Comparison of ENCODE assay signal across 7 cellular contexts in genomic region chr11:319465-320273, GRCh38. TPM values are rescaled to one million over a fixed set of nuclear protein-coding genes. Genes with fewer than 3 reads are reported as not detected.
A peak's percentile ranks its signal among the peaks of the same experiment; 100 is the strongest.
DNase-seq lines count a peak whose midpoint lies in the region; ATAC-seq, FAIRE-seq and TF ChIP-seq lines count a peak whose summit lies in the region.
"Not testable (repeated sequence)": the region's sequence is repeated elsewhere in the genome, so short reads cannot be mapped to it uniquely, and the experiment has no call there.
"Had no signal": no experiment of that assay in that cellular context is flagged by ENCODE, and none has a peak within 500 bp of the region (broad histone marks: within the 10 kb centered on the region; RNA-seq: fewer than 3 reads in every experiment).

No MANE protein-coding gene starts in this region.

- not testable (repeated sequence) for H3K27me3 ChIP-seq in bronchial epithelial cell (ENCODE audit: control insufficient read depth, insufficient read depth, low read length); thyroid gland
- H3K27me3 ChIP-seq in hepatocyte (peaks cover 14% of the 10 kb centered on the region), neural progenitor cell (peaks cover 34% of the 10 kb centered on the region)

- not testable (repeated sequence) for H3K36me3 Mint-ChIP-seq in activated B cell treated with CpG ODN at 0.5 μM for 24 hours (ENCODE audit: low read depth); neural progenitor cell

- WGBS in hepatocyte (ENCODE audit: low lambda C conversion rate, missing lambda C conversion rate): 17% methylated on average over 16 of the region's 24 CpGs
- WGBS in thyroid gland, 2 donors: 28 to 34% methylated on average over 15 of the region's 24 CpGs

- not testable (repeated sequence) for FAIRE-seq in H54 (lab: Jason Lieb, UNC); bronchial epithelial cell (lab: Jason Lieb, UNC)

- H3K79me2 ChIP-seq in hepatocyte: peaks cover 37% of the 10 kb centered on the region
- H3K79me2 ChIP-seq in neural progenitor cell (ENCODE audit: low read depth): not testable (repeated sequence)

- H3K4me2 ChIP-seq in hepatocyte (peak overlapping the region; percentile 89), neural progenitor cell (peak overlapping the region; percentile 99)

- POLR2A ChIA-PET in activated B cell treated with CpG ODN at 0.5 μM for 24 hours (lab: Charles Lee): interaction anchor here (0.6 kb wide), 1 partner anchor 52 kb away, joined by 3 read pairs; no protein-coding TSS in a partner anchor

- H3K4me3 Mint-ChIP-seq in activated B cell treated with CpG ODN at 0.5 μM for 24 hours (peak overlapping the region; percentile 58), neural progenitor cell (peak overlapping the region; percentile 95)

- intact Hi-C loops in activated B cell treated with CpG ODN at 0.5 μM for 24 hours (cut with micrococcal nuclease): not testable (repeated sequence)
- intact Hi-C loops in thyroid gland (cut with DNase I): loop anchor here (5.0 kb wide), 1 partner anchor 33 kb away; no protein-coding TSS in a partner anchor

- not testable (repeated sequence) for H4K20me1 ChIP-seq in hepatocyte (ENCODE audit: insufficient read depth, poor library complexity, severe bottlenecking); neural progenitor cell (ENCODE audit: low read depth)

- H3K4me3 ChIP-seq in bronchial epithelial cell (ENCODE audit: low read depth, low read length): peak overlapping the region; percentile 35
- H3K4me3 ChIP-seq in hepatocyte: peak overlapping the region; percentile 17
- H3K4me3 ChIP-seq in neural progenitor cell: peak overlapping the region; percentile 68
- H3K4me3 ChIP-seq in thyroid gland (replicated peaks in 1 of 3): peak overlapping the region in 2 of 3 donors; percentile 36 to 44

- H2AFZ ChIP-seq in hepatocyte; neural progenitor cell (replicated peaks): not testable (repeated sequence)

- peaks cover 26% of the 10 kb centered on the region for H3F3A ChIP-seq in neural progenitor cell (ENCODE audit: low read depth)

- not testable (repeated sequence) for H3K9me2 ChIP-seq in hepatocyte (replicated peaks; ENCODE audit: insufficient read depth)

- not testable (repeated sequence) for TF ChIP-seq CTCF in activated B cell treated with CpG ODN at 0.5 μM for 24 hours (IDR thresholded peaks at IDR 0.05); bronchial epithelial cell (IDR thresholded peaks at IDR 0.05; ENCODE audit: insufficient read depth, low read length, severe bottlenecking); hepatocyte (IDR thresholded peaks at IDR 0.05; ENCODE audit: poor library complexity); neural progenitor cell (IDR thresholded peaks at IDR 0.05); thyroid gland (IDR thresholded peaks at IDR 0.05)

- not testable (repeated sequence) for H3K27me3 Mint-ChIP-seq in activated B cell treated with CpG ODN at 0.5 μM for 24 hours
- peaks cover 12% of the 10 kb centered on the region for H3K27me3 Mint-ChIP-seq in neural progenitor cell (ENCODE audit: insufficient read depth, low read depth)

- CTCF ChIA-PET in activated B cell treated with CpG ODN at 0.5 μM for 24 hours (lab: Charles Lee): not testable (repeated sequence)

- 0 out of 2 replicates have a peak, but pooled peaks have one; percentile 6 for TF ChIP-seq POLR2A in H54 (IDR thresholded peaks at IDR 0.05; ENCODE audit: low read depth, low read length)
- not testable (repeated sequence) for TF ChIP-seq POLR2A in thyroid gland (IDR thresholded peaks at IDR 0.05)

- H3K4me1 ChIP-seq in hepatocyte (ENCODE audit: insufficient read depth) (peaks cover 32% of the 10 kb centered on the region), neural progenitor cell (peaks cover 39% of the 10 kb centered on the region), thyroid gland (peaks cover 5 to 22% of the 10 kb centered on the region in 2 donors)

- peak overlapping the region; percentile 30 for H3K27ac Mint-ChIP-seq in activated B cell treated with CpG ODN at 0.5 μM for 24 hours
- H3K27ac Mint-ChIP-seq in neural progenitor cell: not testable (repeated sequence)

- H3K36me3 ChIP-seq in bronchial epithelial cell (ENCODE audit: control insufficient read depth, insufficient read depth, low read length); hepatocyte (replicated peaks; ENCODE audit: insufficient read depth, low read depth); neural progenitor cell; thyroid gland: not testable (repeated sequence)

- not testable (repeated sequence) for H3K9me3 Mint-ChIP-seq in activated B cell treated with CpG ODN at 0.5 μM for 24 hours, neural progenitor cell

- H3K9me3 ChIP-seq in hepatocyte (ENCODE audit: low read depth); neural progenitor cell (ENCODE audit: low read depth); thyroid gland: not testable (repeated sequence)

- H3K27ac ChIP-seq in hepatocyte: peak overlapping the region; percentile 100
- not testable (repeated sequence) for H3K27ac ChIP-seq in neural progenitor cell
- peak overlapping the region; percentile 81 to 95 (median 94) for H3K27ac ChIP-seq in thyroid gland

- DNase-seq in H54 (ENCODE audit: insufficient read length, low spot score); activated B cell treated with CpG ODN at 0.5 μM for 24 hours; bronchial epithelial cell (ENCODE audit: low read depth); hepatocyte (ENCODE audit: low spot score); thyroid gland: not testable (repeated sequence)
- peak; percentile 36 for DNase-seq in neural progenitor cell (ENCODE audit: low spot score)

- ATAC-seq in activated B cell treated with CpG ODN at 0.5 μM for 24 hours (ENCODE audit: low read depth): not testable (repeated sequence)

- peaks cover 37% of the 10 kb centered on the region for H3K4me1 Mint-ChIP-seq in activated B cell treated with CpG ODN at 0.5 μM for 24 hours
- H3K4me1 Mint-ChIP-seq in neural progenitor cell: peaks cover 36% of the 10 kb centered on the region

- H3K9ac ChIP-seq in neural progenitor cell: not testable (repeated sequence)

RNA-seq across cellular contexts. Expression of gene IFITM3, which starts 1.0 kb away (rescaled TPM):
- total RNA-seq in activated B cell treated with CpG ODN at 0.5 μM for 24 hours (14.8 and 17.0 TPM in 2 replicates), bronchial epithelial cell (4.5 and 14.5 TPM in 2 replicates), hepatocyte (166 and 182 TPM in 2 replicates), neural progenitor cell (ENCODE audit: low replicate concordance) (19.8 and 61.7 TPM in 2 replicates), thyroid gland (100 to 1,000 TPM; 140 to 300 (median 178) TPM)
- 2,035 and 2,121 TPM in 2 replicates for polyA plus RNA-seq in hepatocyte

RNA-seq across cellular contexts. Expression of gene IFITM1, which starts 5.8 kb away (rescaled TPM):
- 21.2 and 25.3 TPM in 2 replicates for total RNA-seq in activated B cell treated with CpG ODN at 0.5 μM for 24 hours
- total RNA-seq in bronchial epithelial cell: 1.2 and 1.8 TPM in 2 replicates
- total RNA-seq in hepatocyte: 98.0 and 98.9 TPM in 2 replicates
- polyA plus RNA-seq in hepatocyte: 159 and 201 TPM in 2 replicates
- total RNA-seq in neural progenitor cell (ENCODE audit: low replicate concordance): 13.3 and 48.6 TPM in 2 replicates
- total RNA-seq in thyroid gland: 100 to 1,000 TPM in 3 of 4 donors, 10 to 100 TPM in 1; 94.3 to 163 (median 103) TPM

RNA-seq across cellular contexts. Expression of gene IFITM2, which starts 12.1 kb away (rescaled TPM):
- total RNA-seq in activated B cell treated with CpG ODN at 0.5 μM for 24 hours (112 and 125 TPM in 2 replicates), bronchial epithelial cell (1.4 and 3.7 TPM in 2 replicates), hepatocyte (59.2 and 74.6 TPM in 2 replicates), neural progenitor cell (ENCODE audit: low replicate concordance) (10.5 and 63.9 TPM in 2 replicates), thyroid gland (100 to 1,000 TPM in 1 of 4 donors, 10 to 100 TPM in 3; 83.2 to 318 (median 92.9) TPM)
- polyA plus RNA-seq in hepatocyte: 504 and 535 TPM in 2 replicates

RNA-seq across cellular contexts. Expression of gene IFITM5, which starts 20.3 kb away (rescaled TPM):
- total RNA-seq in activated B cell treated with CpG ODN at 0.5 μM for 24 hours: not detected in 2 replicates
- total RNA-seq in bronchial epithelial cell: not detected in 2 replicates
- total RNA-seq in hepatocyte: not detected in 2 replicates
- polyA plus RNA-seq in hepatocyte: 0.36 TPM in 1 of 2 replicates, not detected in the other
- total RNA-seq in neural progenitor cell (ENCODE audit: low replicate concordance): not detected in 2 replicates
- not detected for total RNA-seq in thyroid gland
- total RNA-seq: ureter had no signal

RNA-seq across cellular contexts. Expression of gene PGGHG, which starts 30.7 kb away (rescaled TPM):
- total RNA-seq in activated B cell treated with CpG ODN at 0.5 μM for 24 hours (62.3 and 74.1 TPM in 2 replicates), bronchial epithelial cell (1.7 and 3.2 TPM in 2 replicates), hepatocyte (12.0 and 19.2 TPM in 2 replicates), neural progenitor cell (ENCODE audit: low replicate concordance) (20.5 and 44.4 TPM in 2 replicates), thyroid gland (10 to 100 TPM; 21.8 to 43.3 (median 32.7) TPM)
- 27.9 and 44.0 TPM in 2 replicates for polyA plus RNA-seq in hepatocyte

Comparison
In these comparisons a context has a peak if more than half of its experiments do, and no peak if none do; other contexts are left out.
1. H3K4me3 ChIP-seq: peak in every context shown above with its lines; median percentile 68 in neural progenitor cell; 40 in thyroid gland; 35 in bronchial epithelial cell; 17 in hepatocyte.